ENCODE assay signal across 8 cellular contexts in genomic region chr16:6023449-6023848, GRCh38.
"Had no signal": no experiment of that assay in that cellular context is flagged by ENCODE, and none has a peak within 500 bp of the region (broad histone marks: within the 10 kb centered on the region; RNA-seq: fewer than 3 reads in every experiment).

No MANE protein-coding gene starts in this region.

- FAIRE-seq: G401.6, GM12878, GM12891, GM12892, GM18507, GM19239 had no signal

- DNase-seq: GDM1, GF-D8 had no signal

- ATAC-seq: GM12878 had no signal

- H3K4me3 ChIP-seq: GM12878 had no signal
